ENCODE assay signal across 9 cellular contexts in the genomic region with DNA sequence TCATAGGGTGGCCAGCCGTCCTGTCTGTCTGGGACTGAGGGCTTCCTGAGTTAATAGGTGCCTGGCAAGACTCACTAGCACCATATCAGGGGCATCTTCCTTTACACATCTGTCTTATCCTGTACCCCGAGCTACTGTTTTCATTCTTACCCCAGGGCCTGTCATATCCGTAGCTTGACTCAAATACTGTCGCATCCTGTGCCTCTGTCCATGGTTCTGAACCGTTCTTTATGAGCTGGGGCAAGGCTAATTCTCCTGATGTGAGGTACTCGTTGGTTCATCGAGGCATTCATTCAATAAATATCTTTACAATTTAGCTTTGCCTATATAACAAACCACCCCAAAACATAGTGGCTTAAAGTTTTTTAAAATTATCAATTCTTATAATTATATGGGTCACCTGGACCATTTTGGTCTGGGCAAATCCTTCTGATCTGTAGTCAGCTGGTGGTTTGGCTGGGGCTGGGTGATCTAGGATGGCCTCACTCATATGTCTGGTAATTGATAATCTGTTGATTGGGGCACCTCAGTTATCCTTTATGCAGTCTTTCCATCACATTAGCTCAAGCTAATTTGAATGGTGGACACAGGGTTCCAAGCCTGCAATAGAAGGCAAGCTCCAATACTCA.
DNase-seq lines count a peak whose midpoint lies in the region; ATAC-seq, FAIRE-seq and TF ChIP-seq lines count a peak whose summit lies in the region.
"Had no signal": no experiment of that assay in that cellular context is flagged by ENCODE, and none has a peak within 500 bp of the region (broad histone marks: within the 10 kb centered on the region; RNA-seq: fewer than 3 reads in every experiment).

No MANE protein-coding gene starts in this region.

- H3K9me3 ChIP-seq in astrocyte (ENCODE audit: insufficient read depth, low read depth, low read length) = no peaks in the 10 kb centered on the region
- H3K9me3 ChIP-seq: thyroid gland had no signal

- no peaks in the 10 kb centered on the region for H4K20me1 ChIP-seq in astrocyte (ENCODE audit: insufficient read depth, low read length)

- TF ChIP-seq POLR2A in GM12892 (IDR thresholded peaks at IDR 0.05; ENCODE audit: low read depth, low read length) = no peak

- H3K27me3 Mint-ChIP-seq in astrocyte (ENCODE audit: low read depth, unreplicated experiment) (peaks cover 63% of the 10 kb centered on the region), osteocyte (ENCODE audit: unreplicated experiment) (peaks cover 8% of the 10 kb centered on the region)

- ATAC-seq in HG03108 (IDR thresholded peaks at IDR 0.05; ENCODE audit: unreplicated experiment) = no peak

- no peaks in the 10 kb centered on the region for H3K4me1 ChIP-seq in astrocyte (ENCODE audit: insufficient read depth, low read length)
- H3K4me1 ChIP-seq: thyroid gland had no signal

- H3K9ac ChIP-seq in astrocyte (ENCODE audit: low read length) = no peak overlapping the region

- no peak overlapping the region for H2AFZ ChIP-seq in astrocyte (ENCODE audit: low read depth, low read length)

- no peak for DNase-seq in GM12892 (ENCODE audit: insufficient read length)
- peak; percentile 7 for DNase-seq in RCC 7860 (ENCODE audit: low spot score)
- DNase-seq in astrocyte (ENCODE audit: low read depth) = peak; percentile 10
- DNase-seq in mucosa of gallbladder (ENCODE audit: low spot score) = peak; percentile 54
- DNase-seq in osteocyte (ENCODE audit: extremely low spot score, unreplicated experiment) = no peak
- no peak for DNase-seq in HPDE6-E6E7 (ENCODE audit: extremely low spot score)
- DNase-seq in NCI-H128 (lab: John Stamatoyannopoulos, UW; ENCODE audit: unreplicated experiment) = no peak

- H3K27me3 ChIP-seq in astrocyte (ENCODE audit: insufficient read depth, low read length) = peaks cover 20% of the 10 kb centered on the region
- H3K27me3 ChIP-seq: thyroid gland had no signal

- no peak overlapping the region for H3K27ac ChIP-seq in astrocyte (ENCODE audit: low read depth, low read length)
- H3K27ac ChIP-seq: thyroid gland had no signal

- no peak overlapping the region for H3K27ac Mint-ChIP-seq in astrocyte (ENCODE audit: unreplicated experiment)
- no peak overlapping the region for H3K27ac Mint-ChIP-seq in osteocyte (ENCODE audit: unreplicated experiment)

- H3K4me1 Mint-ChIP-seq in astrocyte (ENCODE audit: low read depth, unreplicated experiment) (peaks cover 7% of the 10 kb centered on the region), osteocyte (ENCODE audit: unreplicated experiment) (no peaks in the 10 kb centered on the region)

- H3K9me3 Mint-ChIP-seq in astrocyte (ENCODE audit: unreplicated experiment) (peaks cover 3% of the 10 kb centered on the region), osteocyte (ENCODE audit: unreplicated experiment) (no peaks in the 10 kb centered on the region)

- H3K36me3 ChIP-seq in astrocyte (ENCODE audit: insufficient read depth, low read length) = no peaks in the 10 kb centered on the region
- H3K36me3 ChIP-seq: thyroid gland had no signal

- H3K79me2 ChIP-seq in astrocyte (ENCODE audit: insufficient read depth, low read length) = no peaks in the 10 kb centered on the region

- FAIRE-seq in GM12892 (lab: Jason Lieb, UNC) = peak; percentile 69
- no peak for FAIRE-seq in RCC 7860 (lab: Jason Lieb, UNC)
- no peak for FAIRE-seq in astrocyte (lab: Jason Lieb, UNC)

- H3K36me3 Mint-ChIP-seq in astrocyte (ENCODE audit: low read depth, unreplicated experiment) (no peaks in the 10 kb centered on the region), osteocyte (ENCODE audit: unreplicated experiment) (no peaks in the 10 kb centered on the region)

- H3K4me2 ChIP-seq in astrocyte (ENCODE audit: low read length) = no peak overlapping the region

- no peak for TF ChIP-seq CTCF in astrocyte (IDR thresholded peaks at IDR 0.05; ENCODE audit: insufficient read depth, low read depth, low read length)
- TF ChIP-seq CTCF in osteocyte (IDR thresholded peaks at IDR 0.05) = no peak

- H3K4me3 Mint-ChIP-seq in astrocyte (ENCODE audit: unreplicated experiment) (no peak overlapping the region), osteocyte (ENCODE audit: unreplicated experiment) (no peak overlapping the region)

- no peak overlapping the region for H3K4me3 ChIP-seq in astrocyte (ENCODE audit: insufficient read depth, low read depth, low read length)
- H3K4me3 ChIP-seq: thyroid gland had no signal

Comparison
In these comparisons a context has a peak if more than half of its experiments do, and no peak if none do; other contexts are left out.
1. DNase-seq: peak in RCC 7860 (single experiment), astrocyte (single experiment) and mucosa of gallbladder (single experiment); none in GM12892 (single experiment), osteocyte (single experiment), HPDE6-E6E7 (single experiment) and NCI-H128 (single experiment).